ENCODE assay signal across 1 cellular context in genomic region chr19:10113964-10114650, GRCh38.
A peak's percentile ranks its signal among the peaks of the same experiment; 100 is the strongest.
TF ChIP-seq lines count a peak whose summit lies in the region.

No MANE protein-coding gene starts in this region.

TF ChIP-seq in K562, 482 proteins besides CTCF, POLR2A, EP300 and RAD21 (continued from another document):
- TF ChIP-seq ZBTB40 (IDR thresholded peaks at IDR 0.05): no peak
- TF ChIP-seq ZBTB40 (CRISPR knock-in tag; IDR thresholded peaks at IDR 0.05): no peak
- TF ChIP-seq NR0B1 (IDR thresholded peaks at IDR 0.05; ENCODE audit: partially characterized antibody): no peak
- no peak for TF ChIP-seq BCOR (IDR thresholded peaks at IDR 0.05)
- no peak for TF ChIP-seq NCOA1 (IDR thresholded peaks at IDR 0.05; ENCODE audit: low read depth)
- TF ChIP-seq U2AF1 (optimal IDR thresholded peaks at IDR 0.05; ENCODE audit: low read depth, low read length): peak; percentile 99
- no peak for TF ChIP-seq NFXL1 (CRISPR knock-in tag; IDR thresholded peaks at IDR 0.05)
- no peak for TF ChIP-seq NCOA4 (IDR thresholded peaks at IDR 0.05; ENCODE audit: partially characterized antibody)
- TF ChIP-seq TCF15 (CRISPR knock-in tag; IDR thresholded peaks at IDR 0.05): no peak
- no peak for TF ChIP-seq BRD4 (IDR thresholded peaks at IDR 0.05)
- TF ChIP-seq SMARCE1 (IDR thresholded peaks at IDR 0.05): no peak
- TF ChIP-seq FUS (optimal IDR thresholded peaks at IDR 0.05; ENCODE audit: low read depth, low read length): peak; percentile 95
- TF ChIP-seq NEUROD1 (IDR thresholded peaks at IDR 0.05; ENCODE audit: borderline replicate concordance, low read depth, low read length, partially characterized antibody): no peak
- no peak for TF ChIP-seq MAFK (IDR thresholded peaks at IDR 0.05; ENCODE audit: low read length)
